1 cellular context compared by ENCODE assay signal in genomic region chr1:228274452-228275153, GRCh38.
TF ChIP-seq lines count a peak whose summit lies in the region.

No MANE protein-coding gene starts in this region.

TF ChIP-seq in SK-N-SH treated with all-trans-retinoic acid at 6 μM for 48 hours, 23 proteins besides CTCF, POLR2A, EP300 and RAD21 (continued from another document):
- TF ChIP-seq POU6F1 (CRISPR knock-in tag; IDR thresholded peaks at IDR 0.05; ENCODE audit: borderline replicate concordance, low read depth), result no peak
- no peak for TF ChIP-seq RARB (CRISPR knock-in tag; IDR thresholded peaks at IDR 0.05)
- TF ChIP-seq ZFP3 (CRISPR knock-in tag; IDR thresholded peaks at IDR 0.05), result no peak
- TF ChIP-seq CSRNP3 (CRISPR knock-in tag; IDR thresholded peaks at IDR 0.05), result no peak
- no peak for TF ChIP-seq ZC3H10 (CRISPR knock-in tag; IDR thresholded peaks at IDR 0.05)
- TF ChIP-seq ESRRG (CRISPR knock-in tag; IDR thresholded peaks at IDR 0.05), result no peak
- TF ChIP-seq TCF4 (CRISPR knock-in tag; IDR thresholded peaks at IDR 0.05; ENCODE audit: borderline replicate concordance), result no peak
- TF ChIP-seq TOX (CRISPR knock-in tag; IDR thresholded peaks at IDR 0.05; ENCODE audit: borderline replicate concordance), result no peak
- TF ChIP-seq TSHZ2 (CRISPR knock-in tag; IDR thresholded peaks at IDR 0.05), result no peak
- TF ChIP-seq ISL1 (CRISPR knock-in tag; IDR thresholded peaks at IDR 0.05), result no peak
- no peak for TF ChIP-seq CSDC2 (CRISPR knock-in tag; IDR thresholded peaks at IDR 0.05)
- no peak for TF ChIP-seq PPARA (CRISPR knock-in tag; IDR thresholded peaks at IDR 0.05; ENCODE audit: borderline replicate concordance)
- no peak for TF ChIP-seq ARNTL (CRISPR knock-in tag; IDR thresholded peaks at IDR 0.05; ENCODE audit: borderline replicate concordance, low read depth)
- no peak for TF ChIP-seq GLIS3 (CRISPR knock-in tag; IDR thresholded peaks at IDR 0.05)
